8 cellular contexts compared by ENCODE assay signal in genomic region chr20:22691369-22692118, GRCh38.
A peak's percentile ranks its signal among the peaks of the same experiment; 100 is the strongest.
DNase-seq lines count a peak whose midpoint lies in the region; ATAC-seq and TF ChIP-seq lines count a peak whose summit lies in the region.

No MANE protein-coding gene starts in this region.

- peak; percentile 78 for ATAC-seq in GM21360 (IDR thresholded peaks at IDR 0.05; ENCODE audit: unreplicated experiment)
- ATAC-seq in natural killer cell treated with Interleukin-12 subunit alpha and Interleukin-12 subunit beta and Interleukin-15 and Interleukin-18, amount 100 ng/mL, for 72 hours = peak; percentile 51 to 75

- no peak overlapping the region for H3K4me3 Mint-ChIP-seq in CD4-positive, alpha-beta memory T cell
- no peak overlapping the region for H3K4me3 Mint-ChIP-seq in natural killer cell treated with Interleukin-12 subunit alpha and Interleukin-12 subunit beta and Interleukin-15 and Interleukin-18, amount 100 ng/mL, for 72 hours

- TF ChIP-seq POLR2A in stomach (IDR thresholded peaks at IDR 0.05) = no peak

- H3K9me3 ChIP-seq in CD4-positive, alpha-beta memory T cell (ENCODE audit: control insufficient read depth in 1 of 2, low read length in 2 of 2) = no peaks in the 10 kb centered on the region
- no peaks in the 10 kb centered on the region for H3K9me3 ChIP-seq in stomach

- TF ChIP-seq CTCF in stomach (IDR thresholded peaks at IDR 0.05) = peak in 5 of 7 experiments; percentile 79 to 91 (median 89)

- H3K27ac Mint-ChIP-seq in CD4-positive, alpha-beta memory T cell = no peak overlapping the region
- H3K27ac Mint-ChIP-seq in natural killer cell treated with Interleukin-12 subunit alpha and Interleukin-12 subunit beta and Interleukin-15 and Interleukin-18, amount 100 ng/mL, for 72 hours = no peak overlapping the region

- no peaks in the 10 kb centered on the region for H3K4me1 ChIP-seq in CD4-positive, alpha-beta memory T cell (ENCODE audit: insufficient read depth, low read length)
- peaks cover 0 to 17% (median 9%) of the 10 kb centered on the region in 4 donors for H3K4me1 ChIP-seq in stomach

- DNase-seq in CD4-positive, alpha-beta memory T cell = peak in 4 of 5 donors; percentile 17 to 41 (median 24)
- DNase-seq in HUDEP-2 (lab: John Stamatoyannopoulos, UW; ENCODE audit: unreplicated experiment in 76 of 76) (peak in 54 of 76 experiments; percentile 1 to 68 (median 33)), NOMO-1 treated with DMSO at 0.1 percent for 48 hours (lab: John Stamatoyannopoulos, UW; ENCODE audit: unreplicated experiment) (peak; percentile 74), activated T-cell treated with anti-CD3 and anti-CD28 coated beads for 24 hours (ENCODE audit: low read depth) (peak; percentile 38), fibroblast of peridontal ligament (ENCODE audit: extremely low read depth) (peak; percentile 68), stomach (peak; percentile 83)
- DNase-seq in natural killer cell treated with Interleukin-12 subunit alpha and Interleukin-12 subunit beta and Interleukin-15 and Interleukin-18, amount 100 ng/mL, for 72 hours (ENCODE audit: low spot score) = peak; percentile 72

- no peak for TF ChIP-seq EP300 in stomach (IDR thresholded peaks at IDR 0.05)

- no peaks in the 10 kb centered on the region for H3K4me1 Mint-ChIP-seq in CD4-positive, alpha-beta memory T cell
- H3K4me1 Mint-ChIP-seq in natural killer cell treated with Interleukin-12 subunit alpha and Interleukin-12 subunit beta and Interleukin-15 and Interleukin-18, amount 100 ng/mL, for 72 hours (ENCODE audit: low read depth in 2 of 2) = peaks cover 0 to 2% of the 10 kb centered on the region in 2 donors

- H3K27me3 ChIP-seq in CD4-positive, alpha-beta memory T cell (ENCODE audit: insufficient read depth, low read length) = no peaks in the 10 kb centered on the region
- H3K27me3 ChIP-seq in stomach = no peaks in the 10 kb centered on the region

- no peaks in the 10 kb centered on the region for H3K36me3 ChIP-seq in CD4-positive, alpha-beta memory T cell (ENCODE audit: insufficient read depth, low read length)
- H3K36me3 ChIP-seq in stomach = no peaks in the 10 kb centered on the region

- no peak overlapping the region for H3K4me3 ChIP-seq in CD4-positive, alpha-beta memory T cell (ENCODE audit: low read length in 2 of 2)
- peak overlapping the region in 3 of 4 donors; percentile 19 to 21 (median 20) for H3K4me3 ChIP-seq in stomach

- peaks cover 0 to 5% (median 0%) of the 10 kb centered on the region in 8 donors for H3K9me3 Mint-ChIP-seq in CD4-positive, alpha-beta memory T cell
- no peaks in the 10 kb centered on the region for H3K9me3 Mint-ChIP-seq in natural killer cell treated with Interleukin-12 subunit alpha and Interleukin-12 subunit beta and Interleukin-15 and Interleukin-18, amount 100 ng/mL, for 72 hours

- CTCF ChIA-PET in CD4-positive, alpha-beta memory T cell (lab: Charles Lee; ENCODE audit: partially characterized antibody) = interaction anchor here (0.9 to 3.9 kb wide), 13 partner anchors 8 to 658 kb away, joined by 3 to 31 read pairs (median 4); no protein-coding TSS in a partner anchor

- no peak overlapping the region for H3K27ac ChIP-seq in CD4-positive, alpha-beta memory T cell (ENCODE audit: low read depth, low read length)
- peak overlapping the region in 2 of 5 donors; percentile 6 to 41 for H3K27ac ChIP-seq in stomach

- peaks cover 0 to 3% of the 10 kb centered on the region in 2 donors for H3K27me3 Mint-ChIP-seq in CD4-positive, alpha-beta memory T cell
- H3K27me3 Mint-ChIP-seq in natural killer cell treated with Interleukin-12 subunit alpha and Interleukin-12 subunit beta and Interleukin-15 and Interleukin-18, amount 100 ng/mL, for 72 hours = peaks cover 0 to 3% of the 10 kb centered on the region in 2 donors

- no peaks in the 10 kb centered on the region for H3K36me3 Mint-ChIP-seq in CD4-positive, alpha-beta memory T cell
- H3K36me3 Mint-ChIP-seq in natural killer cell treated with Interleukin-12 subunit alpha and Interleukin-12 subunit beta and Interleukin-15 and Interleukin-18, amount 100 ng/mL, for 72 hours = no peaks in the 10 kb centered on the region

- 21 to 32% (median 28%) methylated on average over 21 to 25 of the region's 25 CpGs for WGBS in stomach, 5 donors

- intact Hi-C loops in CD4-positive, alpha-beta memory T cell (cut with micrococcal nuclease) = no loop called here
- intact Hi-C loops in stomach (cut with DNase I; ENCODE audit: low total_unique reads) = loop anchor here (10.0 kb wide), 2 partner anchors 343 to 373 kb away; partner anchors contain the start of gene SSTR4

- POLR2A ChIA-PET in CD4-positive, alpha-beta memory T cell (lab: Charles Lee; ENCODE audit: partially characterized antibody) = no interaction called here

Comparison
In these comparisons a context has a peak if more than half of its experiments do, and no peak if none do; other contexts are left out.
1. DNase-seq: peak in every context shown above with its lines; median percentile 83 in stomach; 74 in NOMO-1 treated with DMSO at 0.1 percent for 48 hours; 72 in natural killer cell treated with Interleukin-12 subunit alpha and Interleukin-12 subunit beta and Interleukin-15 and Interleukin-18, amount 100 ng/mL, for 72 hours; 68 in fibroblast of peridontal ligament; 38 in activated T-cell treated with anti-CD3 and anti-CD28 coated beads for 24 hours; 33 in HUDEP-2; 24 in CD4-positive, alpha-beta memory T cell.
2. H3K4me3 ChIP-seq: peak in stomach (3 of 4); none in CD4-positive, alpha-beta memory T cell (0 of 2).